17 cellular contexts compared by ENCODE assay signal in the genomic region with DNA sequence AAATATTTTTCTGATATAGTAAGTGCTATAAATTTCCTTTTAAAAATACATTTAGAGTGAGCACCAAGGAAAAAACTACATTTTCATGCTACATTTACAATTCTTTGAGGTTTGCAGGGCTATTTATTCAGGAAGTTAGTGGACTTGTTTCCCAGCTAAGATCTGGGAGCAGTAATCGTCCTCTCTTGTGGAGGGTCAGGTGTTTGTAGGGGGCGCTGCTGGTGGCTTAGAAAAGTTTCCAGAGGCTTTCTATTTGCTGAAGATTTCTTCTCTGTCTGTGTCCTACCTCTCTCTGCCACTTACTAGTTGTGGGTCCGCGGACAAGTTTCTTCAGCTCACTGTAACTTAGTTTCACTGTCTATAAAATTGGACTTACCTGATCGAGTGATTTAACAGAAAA.
"Had no signal": no experiment of that assay in that cellular context is flagged by ENCODE, and none has a peak within 500 bp of the region (broad histone marks: within the 10 kb centered on the region; RNA-seq: fewer than 3 reads in every experiment).

No MANE protein-coding gene starts in this region.

- H3K4me3 ChIP-seq: body of pancreas, esophagus squamous epithelium, hepatocyte had no signal

- H3K27ac ChIP-seq: body of pancreas, esophagus squamous epithelium, hepatocyte had no signal

- DNase-seq: activated CD4-positive, alpha-beta T cell treated with anti-CD3 and anti-CD28 coated beads for 4 hours; activated CD8-positive, alpha-beta memory T cell treated with anti-CD3 and anti-CD28 coated beads, Interleukin-2, amount 50 U/mL, for 48 hours; activated CD8-positive, alpha-beta T cell treated with anti-CD3 and anti-CD28 coated beads, Interleukin-2, amount 10 ng/mL, durations not matched to agents 7 days and 5 days; activated gamma-delta T cell treated with Interleukin-2 at 50 U/mL for 16 hours; activated T-cell treated with anti-CD3 and anti-CD28 coated beads, Interleukin-2, amount 50 U/mL, for 72 hours; amygdala; body of pancreas; caudate nucleus; esophagus squamous epithelium; immature natural killer cell; mesenchymal stem cell; natural killer cell; retina; small intestine; stimulated activated CD4-positive, alpha-beta T cell treated with anti-CD3 and anti-CD28 coated beads, Interleukin-4, amount 100 ng/mL, for 4 hours; stimulated activated naive CD8-positive, alpha-beta T cell treated with anti-CD3 and anti-CD28 coated beads, Interleukin-15, Interleukin-2, amounts not matched to agents 100 U/mL and 50 U/mL, for 24 hours had no signal

- H3K27me3 ChIP-seq: body of pancreas, esophagus squamous epithelium, hepatocyte had no signal

- H3K4me1 ChIP-seq: body of pancreas, esophagus squamous epithelium had no signal

- H3K9me3 ChIP-seq: body of pancreas, esophagus squamous epithelium had no signal

- H3K36me3 ChIP-seq: esophagus squamous epithelium had no signal

- ATAC-seq: activated CD8-positive, alpha-beta T cell treated with anti-CD3 and anti-CD28 coated beads, Interleukin-2, amount 10 ng/mL, durations not matched to agents 7 days and 5 days; activated T-cell treated with anti-CD3 and anti-CD28 coated beads, Interleukin-2, amount 50 U/mL, for 72 hours; body of pancreas; natural killer cell; stimulated activated naive CD8-positive, alpha-beta T cell treated with anti-CD3 and anti-CD28 coated beads, Interleukin-15, Interleukin-2, amounts not matched to agents 100 U/mL and 50 U/mL, for 24 hours had no signal
